10 cellular contexts compared by ENCODE assay signal in genomic region chr6:102619585-102619984, GRCh38.
A peak's percentile ranks its signal among the peaks of the same experiment; 100 is the strongest.
DNase-seq lines count a peak whose midpoint lies in the region; ATAC-seq and TF ChIP-seq lines count a peak whose summit lies in the region.
"Had no signal": no experiment of that assay in that cellular context is flagged by ENCODE, and none has a peak within 500 bp of the region (broad histone marks: within the 10 kb centered on the region; RNA-seq: fewer than 3 reads in every experiment).

No MANE protein-coding gene starts in this region.

- 1 to 7% (median 1%) methylated on average over 2 of the region's 2 CpGs for WGBS in psoas muscle, 3 donors

- intact Hi-C loops in psoas muscle (cut with DNase I): no loop called here

- no peaks in the 10 kb centered on the region for H3K9me3 ChIP-seq in psoas muscle
- H3K9me3 ChIP-seq: BLaER1 treated with 17β-estradiol and CSF1 and Interleukin-3, amounts not matched to agents 10 nM and 100 nM had no signal

- in situ Hi-C loops in T47D (cut with HindIII; ENCODE audit: low pct_unique_long_range_greater_than_20kb, low sequenced_read_pairs): no loop called here

- no peaks in the 10 kb centered on the region for H3K36me3 ChIP-seq in psoas muscle (ENCODE audit: insufficient read depth in 1 of 2, low read depth in 1 of 2)
- H3K36me3 ChIP-seq: BLaER1 treated with 17β-estradiol and CSF1 and Interleukin-3, amounts not matched to agents 10 nM and 100 nM had no signal

- H3K4me3 ChIP-seq in psoas muscle: no peak overlapping the region
- H3K4me3 ChIP-seq: BLaER1 treated with 17β-estradiol and CSF1 and Interleukin-3, amounts not matched to agents 10 nM and 100 nM; lung had no signal

- peak; percentile 0 for DNase-seq in NCI-H510A treated with DMSO at 0.1 percent for 48 hours (lab: John Stamatoyannopoulos, UW)
- no peak for DNase-seq in NCI-H510A (lab: John Stamatoyannopoulos, UW)
- peak; percentile 53 for DNase-seq in NAMALWA (ENCODE audit: low spot score)
- peak; percentile 0 to 35 for DNase-seq in T47D (ENCODE audit: low read depth in 1 of 2, low spot score in 1 of 2)
- DNase-seq in psoas muscle: no peak
- DNase-seq in caudate nucleus (lab: John Stamatoyannopoulos, UW): no peak

- ATAC-seq in psoas muscle (no peak), GM21717 (IDR thresholded peaks at IDR 0.05; ENCODE audit: unreplicated experiment) (no peak), HG03159 (IDR thresholded peaks at IDR 0.05; ENCODE audit: unreplicated experiment) (no peak)

- no peaks in the 10 kb centered on the region for H3K4me1 ChIP-seq in psoas muscle
- H3K4me1 ChIP-seq: BLaER1 treated with 17β-estradiol and CSF1 and Interleukin-3, amounts not matched to agents 10 nM and 100 nM had no signal

- H3K27me3 ChIP-seq in psoas muscle (ENCODE audit: insufficient read depth in 3 of 3, low read length in 2 of 3): no peaks in the 10 kb centered on the region
- H3K27me3 ChIP-seq: BLaER1 treated with 17β-estradiol and CSF1 and Interleukin-3, amounts not matched to agents 10 nM and 100 nM had no signal

- peak; percentile 28 for TF ChIP-seq CTCF in psoas muscle (IDR thresholded peaks at IDR 0.05)

- H3K27ac ChIP-seq in psoas muscle (no peak overlapping the region), caudate nucleus (ENCODE audit: low read depth, low read length) (no peak overlapping the region)
- H3K27ac ChIP-seq: BLaER1 treated with 17β-estradiol and CSF1 and Interleukin-3, amounts not matched to agents 10 nM and 100 nM had no signal

Comparison
In these comparisons a context has a peak if more than half of its experiments do, and no peak if none do; other contexts are left out.
1. DNase-seq: peak in NCI-H510A treated with DMSO at 0.1 percent for 48 hours (single experiment), NAMALWA (single experiment) and T47D (2 of 2); none in NCI-H510A (single experiment), psoas muscle (0 of 2) and caudate nucleus (0 of 61).